ENCODE assay signal across 1 cellular context in genomic region chr11:122183933-122184332, GRCh38.
TF ChIP-seq lines count a peak whose summit lies in the region.

No MANE protein-coding gene starts in this region.

TF ChIP-seq in IMR-90, 13 proteins besides CTCF, POLR2A, EP300 and RAD21 (continued from another document):
- no peak for TF ChIP-seq CHD1 (IDR thresholded peaks at IDR 0.05; ENCODE audit: low read depth, low read length)
